ENCODE assay signal across 8 cellular contexts in genomic region chr15:73240864-73241499, GRCh38.
DNase-seq lines count a peak whose midpoint lies in the region; ATAC-seq and TF ChIP-seq lines count a peak whose summit lies in the region.

No MANE protein-coding gene starts in this region.

- DNase-seq in GM04504 (ENCODE audit: low read depth) (peak; percentile 23), MG63 (peak; percentile 43), T-helper 2 cell (peak in 4 of 5 experiments; percentile 15 to 73 (median 56)), amygdala (lab: John Stamatoyannopoulos, UW) (peak in 32 of 56 donors; percentile 4 to 88 (median 26)), right atrium auricular region (ENCODE audit: low spot score) (peak; percentile 85), gastrocnemius medialis (peak; percentile 20 to 57), GF-D8 (lab: John Stamatoyannopoulos, UW) (no peak)

- no peaks in the 10 kb centered on the region for H3K27me3 ChIP-seq in MG63
- no peaks in the 10 kb centered on the region for H3K27me3 ChIP-seq in right atrium auricular region
- H3K27me3 ChIP-seq in gastrocnemius medialis: no peaks in the 10 kb centered on the region

- in situ Hi-C loops in gastrocnemius medialis (cut with MboI; ENCODE audit: low sequenced_read_pairs in 4 of 4): loop anchor here in 1 of 4 donors (25.0 kb wide), 1 partner anchor 454 kb away; the partner anchor contains the start of gene ADPGK

- ATAC-seq in gastrocnemius medialis (peak in 1 of 2 donors; percentile 39), HG03097 (IDR thresholded peaks at IDR 0.05; ENCODE audit: low FRiP score, unreplicated experiment) (no peak)

- H3K9me3 ChIP-seq in MG63: no peaks in the 10 kb centered on the region
- no peaks in the 10 kb centered on the region for H3K9me3 ChIP-seq in right atrium auricular region
- H3K9me3 ChIP-seq in gastrocnemius medialis: no peaks in the 10 kb centered on the region

- no peaks in the 10 kb centered on the region for H3K36me3 ChIP-seq in MG63
- H3K36me3 ChIP-seq in right atrium auricular region: peaks cover 3% of the 10 kb centered on the region
- no peaks in the 10 kb centered on the region for H3K36me3 ChIP-seq in gastrocnemius medialis

- no peak for TF ChIP-seq POLR2A in gastrocnemius medialis (IDR thresholded peaks at IDR 0.05)

- H3K27ac ChIP-seq in right atrium auricular region (no peak overlapping the region), gastrocnemius medialis (no peak overlapping the region)

- intact Hi-C loops in gastrocnemius medialis (cut with DNase I; ENCODE audit: low total_unique reads): no loop called here

- no peak overlapping the region for H3K4me3 ChIP-seq in MG63
- H3K4me3 ChIP-seq in right atrium auricular region: no peak overlapping the region
- no peak overlapping the region for H3K4me3 ChIP-seq in gastrocnemius medialis

- TF ChIP-seq CTCF in right atrium auricular region (IDR thresholded peaks at IDR 0.05) (peak; percentile 82 to 91), gastrocnemius medialis (IDR thresholded peaks at IDR 0.05 in 4 of 5, conservative IDR thresholded peaks at IDR 0.05 in 1 of 5) (peak; percentile 64 to 89 (median 65))

- H3K4me1 ChIP-seq in right atrium auricular region (no peaks in the 10 kb centered on the region), gastrocnemius medialis (no peaks in the 10 kb centered on the region)
